Comparison of ENCODE assay signal across 17 cellular contexts in genomic region chr14:23704890-23705289, GRCh38.
DNase-seq lines count a peak whose midpoint lies in the region; ATAC-seq, FAIRE-seq and TF ChIP-seq lines count a peak whose summit lies in the region.
"Had no signal": no experiment of that assay in that cellular context is flagged by ENCODE, and none has a peak within 500 bp of the region (broad histone marks: within the 10 kb centered on the region; RNA-seq: fewer than 3 reads in every experiment).

No MANE protein-coding gene starts in this region.

- CTCF ChIA-PET in K562 (lab: Yijun Ruan, JAX; ENCODE audit: low intra/inter-chr PET ratio), result no interaction called here

- POLR2A ChIA-PET in K562 (lab: Yijun Ruan, JAX), result interaction anchor here (0.7 to 1.2 kb wide), 2 partner anchors 10 to 13 kb away, joined by 3 to 4 read pairs; no protein-coding TSS in a partner anchor

- ATAC-seq in K562, result no peak
- no peak for ATAC-seq in GM19328 (IDR thresholded peaks at IDR 0.05; ENCODE audit: unreplicated experiment)
- no peak for ATAC-seq in GM21737 (IDR thresholded peaks at IDR 0.05; ENCODE audit: unreplicated experiment)
- ATAC-seq: naive thymus-derived CD8-positive, alpha-beta T cell; Right ventricle myocardium inferior had no signal

- no peak overlapping the region for H2AFZ ChIP-seq in K562 (ENCODE audit: low read depth, low read length)

- no peaks in the 10 kb centered on the region; a peak in 1 of 5 replicates for H3K27me3 ChIP-seq in K562 (ENCODE audit: control insufficient read depth in 2 of 2, insufficient read depth in 2 of 2, low read length in 2 of 2)
- H3K27me3 ChIP-seq: thyroid gland had no signal

- H3K9me1 ChIP-seq in K562 (ENCODE audit: control insufficient read depth, insufficient read depth, low read length), result no peaks in the 10 kb centered on the region

- no peak for TF ChIP-seq EP300 in K562 (IDR thresholded peaks at IDR 0.05; ENCODE audit: low read length)

- WGBS in K562 (ENCODE audit: insufficient coverage, low coverage, missing lambda C conversion rate), result 4% methylated on average over 2 of the region's 2 CpGs

- TF ChIP-seq POLR2A in NB4 (IDR thresholded peaks at IDR 0.05; ENCODE audit: extremely low read depth, insufficient read length) (no peak), K562 (conservative IDR thresholded peaks at IDR 0.05) (no peak)

- no peak for TF ChIP-seq RAD21 in K562 (CRISPR knock-in tag; conservative IDR thresholded peaks at IDR 0.05 in 1 of 2, IDR thresholded peaks at IDR 0.05 in 1 of 2)

- BruUV-seq in K562 (replicated peaks; lab: Mats Ljungman, UMichigan), result no TSS peak

- no peak overlapping the region for H3K9ac ChIP-seq in K562 (ENCODE audit: insufficient read depth in 1 of 2, low read depth in 2 of 2, low read length in 2 of 2)

- no peak overlapping the region for H3K4me2 ChIP-seq in K562 (ENCODE audit: insufficient read depth, low read length)

- peak; percentile 49 for DNase-seq in DMS53 (lab: John Stamatoyannopoulos, UW)
- DNase-seq in NB4 (ENCODE audit: low read depth), result peak; percentile 21
- DNase-seq in K562 (ENCODE audit: extremely low read depth in 1 of 4, low spot score in 3 of 4), result no peak
- no peak for DNase-seq in NCI-H1105 (lab: John Stamatoyannopoulos, UW)
- DNase-seq: activated CD4-positive, alpha-beta T cell treated with anti-CD3 and anti-CD28 coated beads, Interleukin-2, amount 10 ng/mL, durations not matched to agents 24 days and 14 days; H7; hippocampal formation; kidney glomerular epithelial cell; naive thymus-derived CD8-positive, alpha-beta T cell; NCI-H2081 treated with DMSO at 0.1 percent for 48 hours; stimulated activated naive CD4-positive, alpha-beta T cell; thyroid gland had no signal

- TF ChIP-seq CTCF in NB4 (IDR thresholded peaks at IDR 0.05; ENCODE audit: low read depth, low read length) (no peak), K562 (IDR thresholded peaks at IDR 0.05 in 2 of 3, conservative IDR thresholded peaks at IDR 0.05 in 1 of 3; ENCODE audit: insufficient read depth in 2 of 3, low read depth in 1 of 3, low read length in 3 of 3) (no peak)

- FAIRE-seq in A204.1 (lab: Jason Lieb, UNC), result peak; percentile 83
- no peak for FAIRE-seq in K562 (lab: Jason Lieb, UNC)

- H3K36me3 ChIP-seq in K562 (ENCODE audit: control insufficient read depth, insufficient read depth, low read length), result no peaks in the 10 kb centered on the region
- H3K36me3 ChIP-seq: thyroid gland had no signal

- H3K9me3 ChIP-seq in K562 (replicated peaks; ENCODE audit: control insufficient read depth, insufficient read depth, low read depth, low read length), result no peaks in the 10 kb centered on the region; the same call in 1 of the 2 replicates
- H3K9me3 ChIP-seq: thyroid gland had no signal

- no peaks in the 10 kb centered on the region for H3K79me2 ChIP-seq in K562 (ENCODE audit: control insufficient read depth, insufficient read depth, low read length)

- H3K4me1 ChIP-seq in K562 (replicated peaks in 1 of 2; ENCODE audit: control insufficient read depth in 2 of 2, insufficient read depth in 2 of 2, low read length in 2 of 2), result no peaks in the 10 kb centered on the region
- H3K4me1 ChIP-seq: thyroid gland had no signal

- intact Hi-C loops in K562 (cut with micrococcal nuclease), result no loop called here

- H3K4me3 ChIP-seq in NB4 (ENCODE audit: low read depth, low read length), result no peak overlapping the region
- H3K4me3 ChIP-seq in K562, result no peak overlapping the region
- H3K4me3 ChIP-seq: coronary artery, thyroid gland had no signal

- in situ Hi-C loops in K562 (cut with MboI), result no loop called here

- no peaks in the 10 kb centered on the region for H4K20me1 ChIP-seq in K562 (replicated peaks; ENCODE audit: control insufficient read depth, insufficient read depth, low read length)

- H3K27ac ChIP-seq in K562 (ENCODE audit: extremely low read depth, low read depth, low read length), result no peak overlapping the region
- H3K27ac ChIP-seq: coronary artery, thyroid gland had no signal

TF ChIP-seq in K562, 482 proteins besides CTCF, POLR2A, EP300 and RAD21:
- no peak for TF ChIP-seq SMAD2 (IDR thresholded peaks at IDR 0.05; ENCODE audit: low read depth, low read length)
- peak; percentile 74 for TF ChIP-seq ZFP36 (IDR thresholded peaks at IDR 0.05; ENCODE audit: low read depth, low read length, partially characterized antibody)
TF ChIP-seq in K562: peak in this region for 1.

Comparison
In these comparisons a context has a peak if more than half of its experiments do, and no peak if none do; other contexts are left out.
1. DNase-seq: peak in DMS53 (single experiment) and NB4 (single experiment); none in K562 (0 of 4) and NCI-H1105 (single experiment).